In the genomic region with DNA sequence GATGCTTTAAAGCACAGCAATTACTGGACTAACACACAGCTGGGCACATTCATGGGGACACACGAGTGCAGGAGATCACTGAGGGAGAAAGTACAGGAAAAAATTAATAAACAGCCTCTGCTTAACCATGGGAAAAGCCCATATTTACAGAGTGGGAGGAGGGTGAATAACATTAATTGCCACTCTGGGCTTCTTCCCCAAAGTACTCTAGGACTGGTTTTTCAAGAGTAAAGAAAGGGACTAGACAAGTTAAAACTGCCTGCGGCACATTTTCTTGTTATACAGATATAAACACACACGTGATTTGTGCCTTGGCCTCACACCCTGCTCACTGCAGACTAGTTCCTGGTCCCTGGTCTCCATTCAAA, we compare ENCODE assay signal across 8 cellular contexts.
DNase-seq lines count a peak whose midpoint lies in the region; ATAC-seq, FAIRE-seq and TF ChIP-seq lines count a peak whose summit lies in the region.

No MANE protein-coding gene starts in this region.

- H3K4me3 ChIP-seq in LNCaP clone FGC (ENCODE audit: low read depth, low read length) (peak overlapping the region; percentile 32), ascending aorta (no peak overlapping the region)

- peak; percentile 74 for DNase-seq in DMS53 (lab: John Stamatoyannopoulos, UW)
- DNase-seq in LNCaP clone FGC (ENCODE audit: low read depth) = peak; percentile 96
- DNase-seq in DMS 273 treated with DMSO at 0.1 percent for 48 hours (lab: John Stamatoyannopoulos, UW) = no peak
- DNase-seq in activated CD8-positive, alpha-beta memory T cell treated with anti-CD3 and anti-CD28 coated beads, Interleukin-2, amount 50 U/mL, for 4 hours = no peak
- no peak for DNase-seq in ascending aorta (ENCODE audit: low spot score in 2 of 2)

- intact Hi-C loops in ascending aorta (cut with DNase I) = no loop called here

- ATAC-seq in GM21619 (IDR thresholded peaks at IDR 0.05; ENCODE audit: unreplicated experiment) (peak; percentile 19), SK-N-SH treated with all-trans-retinoic acid at 6 μM for 48 hours (no peak)

- no peaks in the 10 kb centered on the region for H3K9me3 ChIP-seq in ascending aorta

- H3K27ac ChIP-seq in ascending aorta = no peak overlapping the region

- no peaks in the 10 kb centered on the region for H3K4me1 ChIP-seq in ascending aorta

- no peaks in the 10 kb centered on the region for H3K27me3 ChIP-seq in ascending aorta

- no peaks in the 10 kb centered on the region for H3K36me3 ChIP-seq in ascending aorta

- no peak for TF ChIP-seq CTCF in LNCaP clone FGC (IDR thresholded peaks at IDR 0.05; ENCODE audit: control insufficient read depth, extremely low read depth, insufficient read depth)
- no peak for TF ChIP-seq CTCF in ascending aorta (IDR thresholded peaks at IDR 0.05)

- peak; percentile 36 for FAIRE-seq in colon (lab: Jason Lieb, UNC)

TF ChIP-seq in SK-N-SH treated with all-trans-retinoic acid at 6 μM for 48 hours, 23 proteins besides CTCF, POLR2A, EP300 and RAD21:
- TF ChIP-seq GLIS3 (CRISPR knock-in tag; IDR thresholded peaks at IDR 0.05) (no peak), CSDC2 (CRISPR knock-in tag; IDR thresholded peaks at IDR 0.05) (no peak), BACH2 (CRISPR knock-in tag; IDR thresholded peaks at IDR 0.05; ENCODE audit: borderline replicate concordance) (no peak), ISL1 (CRISPR knock-in tag; IDR thresholded peaks at IDR 0.05) (no peak), ZNF565 (CRISPR knock-in tag; conservative IDR thresholded peaks at IDR 0.05; ENCODE audit: low read depth) (no peak), ZFP3 (CRISPR knock-in tag; IDR thresholded peaks at IDR 0.05) (no peak), PPARA (CRISPR knock-in tag; IDR thresholded peaks at IDR 0.05; ENCODE audit: borderline replicate concordance) (no peak), RARB (CRISPR knock-in tag; IDR thresholded peaks at IDR 0.05) (no peak), TOX (CRISPR knock-in tag; IDR thresholded peaks at IDR 0.05; ENCODE audit: borderline replicate concordance) (no peak), TCF4 (CRISPR knock-in tag; IDR thresholded peaks at IDR 0.05; ENCODE audit: borderline replicate concordance) (no peak), ZNF70 (CRISPR knock-in tag; IDR thresholded peaks at IDR 0.05) (no peak), ZNF8 (CRISPR knock-in tag; IDR thresholded peaks at IDR 0.05) (no peak)
- TF ChIP-seq, protein P1, sequence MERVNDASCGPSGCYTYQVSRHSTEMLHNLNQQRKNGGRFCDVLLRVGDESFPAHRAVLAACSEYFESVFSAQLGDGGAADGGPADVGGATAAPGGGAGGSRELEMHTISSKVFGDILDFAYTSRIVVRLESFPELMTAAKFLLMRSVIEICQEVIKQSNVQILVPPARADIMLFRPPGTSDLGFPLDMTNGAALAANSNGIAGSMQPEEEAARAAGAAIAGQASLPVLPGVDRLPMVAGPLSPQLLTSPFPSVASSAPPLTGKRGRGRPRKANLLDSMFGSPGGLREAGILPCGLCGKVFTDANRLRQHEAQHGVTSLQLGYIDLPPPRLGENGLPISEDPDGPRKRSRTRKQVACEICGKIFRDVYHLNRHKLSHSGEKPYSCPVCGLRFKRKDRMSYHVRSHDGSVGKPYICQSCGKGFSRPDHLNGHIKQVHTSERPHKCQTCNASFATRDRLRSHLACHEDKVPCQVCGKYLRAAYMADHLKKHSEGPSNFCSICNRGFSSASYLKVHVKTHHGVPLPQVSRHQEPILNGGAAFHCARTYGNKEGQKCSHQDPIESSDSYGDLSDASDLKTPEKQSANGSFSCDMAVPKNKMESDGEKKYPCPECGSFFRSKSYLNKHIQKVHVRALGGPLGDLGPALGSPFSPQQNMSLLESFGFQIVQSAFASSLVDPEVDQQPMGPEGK (CRISPR knock-in tag; IDR thresholded peaks at IDR 0.05; ENCODE audit: borderline replicate concordance) = no peak
- TF ChIP-seq, protein P2, sequence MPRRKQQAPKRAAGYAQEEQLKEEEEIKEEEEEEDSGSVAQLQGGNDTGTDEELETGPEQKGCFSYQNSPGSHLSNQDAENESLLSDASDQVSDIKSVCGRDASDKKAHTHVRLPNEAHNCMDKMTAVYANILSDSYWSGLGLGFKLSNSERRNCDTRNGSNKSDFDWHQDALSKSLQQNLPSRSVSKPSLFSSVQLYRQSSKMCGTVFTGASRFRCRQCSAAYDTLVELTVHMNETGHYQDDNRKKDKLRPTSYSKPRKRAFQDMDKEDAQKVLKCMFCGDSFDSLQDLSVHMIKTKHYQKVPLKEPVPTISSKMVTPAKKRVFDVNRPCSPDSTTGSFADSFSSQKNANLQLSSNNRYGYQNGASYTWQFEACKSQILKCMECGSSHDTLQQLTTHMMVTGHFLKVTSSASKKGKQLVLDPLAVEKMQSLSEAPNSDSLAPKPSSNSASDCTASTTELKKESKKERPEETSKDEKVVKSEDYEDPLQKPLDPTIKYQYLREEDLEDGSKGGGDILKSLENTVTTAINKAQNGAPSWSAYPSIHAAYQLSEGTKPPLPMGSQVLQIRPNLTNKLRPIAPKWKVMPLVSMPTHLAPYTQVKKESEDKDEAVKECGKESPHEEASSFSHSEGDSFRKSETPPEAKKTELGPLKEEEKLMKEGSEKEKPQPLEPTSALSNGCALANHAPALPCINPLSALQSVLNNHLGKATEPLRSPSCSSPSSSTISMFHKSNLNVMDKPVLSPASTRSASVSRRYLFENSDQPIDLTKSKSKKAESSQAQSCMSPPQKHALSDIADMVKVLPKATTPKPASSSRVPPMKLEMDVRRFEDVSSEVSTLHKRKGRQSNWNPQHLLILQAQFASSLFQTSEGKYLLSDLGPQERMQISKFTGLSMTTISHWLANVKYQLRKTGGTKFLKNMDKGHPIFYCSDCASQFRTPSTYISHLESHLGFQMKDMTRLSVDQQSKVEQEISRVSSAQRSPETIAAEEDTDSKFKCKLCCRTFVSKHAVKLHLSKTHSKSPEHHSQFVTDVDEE (CRISPR knock-in tag; IDR thresholded peaks at IDR 0.05) = no peak
- TF ChIP-seq, protein P3, sequence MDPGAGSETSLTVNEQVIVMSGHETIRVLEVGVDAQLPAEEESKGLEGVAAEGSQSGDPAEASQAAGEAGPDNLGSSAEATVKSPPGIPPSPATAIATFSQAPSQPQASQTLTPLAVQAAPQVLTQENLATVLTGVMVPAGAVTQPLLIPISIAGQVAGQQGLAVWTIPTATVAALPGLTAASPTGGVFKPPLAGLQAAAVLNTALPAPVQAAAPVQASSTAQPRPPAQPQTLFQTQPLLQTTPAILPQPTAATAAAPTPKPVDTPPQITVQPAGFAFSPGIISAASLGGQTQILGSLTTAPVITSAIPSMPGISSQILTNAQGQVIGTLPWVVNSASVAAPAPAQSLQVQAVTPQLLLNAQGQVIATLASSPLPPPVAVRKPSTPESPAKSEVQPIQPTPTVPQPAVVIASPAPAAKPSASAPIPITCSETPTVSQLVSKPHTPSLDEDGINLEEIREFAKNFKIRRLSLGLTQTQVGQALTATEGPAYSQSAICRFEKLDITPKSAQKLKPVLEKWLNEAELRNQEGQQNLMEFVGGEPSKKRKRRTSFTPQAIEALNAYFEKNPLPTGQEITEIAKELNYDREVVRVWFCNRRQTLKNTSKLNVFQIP (CRISPR knock-in tag; IDR thresholded peaks at IDR 0.05; ENCODE audit: borderline replicate concordance, low read depth) = no peak
TF ChIP-seq in SK-N-SH treated with all-trans-retinoic acid at 6 μM for 48 hours: peak in this region for 0.

Comparison
In these comparisons a context has a peak if more than half of its experiments do, and no peak if none do; other contexts are left out.
1. DNase-seq: peak in DMS53 (single experiment) and LNCaP clone FGC (single experiment); none in DMS 273 treated with DMSO at 0.1 percent for 48 hours (single experiment), activated CD8-positive, alpha-beta memory T cell treated with anti-CD3 and anti-CD28 coated beads, Interleukin-2, amount 50 U/mL, for 4 hours (single experiment) and ascending aorta (0 of 2).